Comparison of ENCODE assay signal across 18 cellular contexts in genomic region chr5:139167052-139167451, GRCh38.
"Had no signal": no experiment of that assay in that cellular context is flagged by ENCODE, and none has a peak within 500 bp of the region (broad histone marks: within the 10 kb centered on the region; RNA-seq: fewer than 3 reads in every experiment).

No MANE protein-coding gene starts in this region.

- H3K9me3 ChIP-seq: lower lobe of right lung had no signal

- H3K27me3 ChIP-seq: hepatocyte, stomach had no signal

- H3K4me3 ChIP-seq: hepatocyte, left ventricle myocardium inferior, lower lobe of right lung, stomach, thoracic aorta had no signal

- ATAC-seq: lower lobe of right lung; naive thymus-derived CD8-positive, alpha-beta T cell had no signal

- H3K36me3 ChIP-seq: left ventricle myocardium inferior, lower lobe of right lung, stomach, thoracic aorta had no signal

- H3K4me1 ChIP-seq: left ventricle myocardium inferior, lower lobe of right lung had no signal

- H3K4me3 Mint-ChIP-seq: central memory CD8-positive, alpha-beta T cell; memory B cell; naive thymus-derived CD8-positive, alpha-beta T cell; neural crest cell had no signal

- H3K27ac Mint-ChIP-seq: memory B cell had no signal

- H3K27ac ChIP-seq: left ventricle myocardium inferior, lower lobe of right lung, stomach, thoracic aorta had no signal

- DNase-seq: foreskin melanocyte; head of caudate nucleus; kidney glomerular epithelial cell; left ventricle myocardium inferior; lower lobe of right lung; naive thymus-derived CD8-positive, alpha-beta T cell; right cardiac atrium; small intestine; stimulated activated CD4-positive, alpha-beta T cell treated with anti-CD3 and anti-CD28 coated beads, Interleukin-12 subunit alpha, Interleukin-12 subunit beta, amount 100 ng/mL, for 4 hours; stimulated activated naive CD4-positive, alpha-beta T cell; stomach; substantia nigra; trophoblast cell had no signal

- H3K4me2 ChIP-seq: hepatocyte had no signal

- H3K4me1 Mint-ChIP-seq: central memory CD8-positive, alpha-beta T cell had no signal

- H3K27me3 Mint-ChIP-seq: central memory CD8-positive, alpha-beta T cell; memory B cell had no signal
